13 cellular contexts compared by ENCODE assay signal in genomic region chr2:43032248-43032893, GRCh38.
A peak's percentile ranks its signal among the peaks of the same experiment; 100 is the strongest.
DNase-seq lines count a peak whose midpoint lies in the region; ATAC-seq and TF ChIP-seq lines count a peak whose summit lies in the region.
"Had no signal": no experiment of that assay in that cellular context is flagged by ENCODE, and none has a peak within 500 bp of the region (broad histone marks: within the 10 kb centered on the region; RNA-seq: fewer than 3 reads in every experiment).

No MANE protein-coding gene starts in this region.

- no peak for ATAC-seq in T-helper 17 cell
- no peak for ATAC-seq in GM21381 (IDR thresholded peaks at IDR 0.05; ENCODE audit: unreplicated experiment)
- no peak for ATAC-seq in GM18868 (IDR thresholded peaks at IDR 0.05; ENCODE audit: unreplicated experiment)
- ATAC-seq: stimulated activated memory B cell treated with anti-CD40 and anti-IgM and Interleukin-4, amounts not matched to agents 10 μg/mL and 1 μg/mL and 100 μg/mL, for 72 hours had no signal

- H3K27me3 Mint-ChIP-seq in T-helper 17 cell: peaks cover 4% of the 10 kb centered on the region

- H3K27me3 ChIP-seq in fibroblast of lung (ENCODE audit: control insufficient read depth, insufficient read depth, low read length) (no peaks in the 10 kb centered on the region), mucosa of rectum (ENCODE audit: control insufficient read depth in 2 of 2, insufficient read depth in 2 of 2, low read length in 2 of 2) (no peaks in the 10 kb centered on the region), tibial nerve (no peaks in the 10 kb centered on the region)

- H3K4me3 ChIP-seq in fibroblast of lung (replicated peaks in 1 of 4; ENCODE audit: control extremely low read depth in 1 of 4, insufficient read depth in 1 of 4, low read depth in 3 of 4, low read length in 4 of 4) (no peak overlapping the region), mucosa of rectum (ENCODE audit: low read length in 2 of 2) (peak overlapping the region; percentile 11 to 17), tibial nerve (no peak overlapping the region)
- H3K4me3 ChIP-seq: smooth muscle cell had no signal

- H3K9me3 ChIP-seq in T-helper 17 cell (ENCODE audit: control insufficient read depth, low read length, poor library complexity, severe bottlenecking) (no peaks in the 10 kb centered on the region), fibroblast of lung (ENCODE audit: control insufficient read depth, insufficient read depth, low read depth, low read length) (no peaks in the 10 kb centered on the region), mucosa of rectum (ENCODE audit: control insufficient read depth in 2 of 2, low read length in 2 of 2) (no peaks in the 10 kb centered on the region), tibial nerve (no peaks in the 10 kb centered on the region)

- H3K4me1 Mint-ChIP-seq in T-helper 17 cell: peaks cover 16% of the 10 kb centered on the region
- H3K4me1 Mint-ChIP-seq: stimulated activated memory B cell treated with anti-CD40 and anti-IgM and Interleukin-4, amounts not matched to agents 10 μg/mL and 1 μg/mL and 100 μg/mL, for 72 hours had no signal

- peaks cover 3% of the 10 kb centered on the region for H3K4me1 ChIP-seq in fibroblast of lung (ENCODE audit: control insufficient read depth, extremely low read depth, insufficient read depth, low read length)
- peaks cover 28 to 40% of the 10 kb centered on the region in 2 donors for H3K4me1 ChIP-seq in mucosa of rectum (ENCODE audit: control insufficient read depth in 2 of 2, insufficient read depth in 2 of 2, low read length in 2 of 2)
- H3K4me1 ChIP-seq in tibial nerve: peaks cover 7 to 31% (median 10%) of the 10 kb centered on the region in 4 donors

- no peak overlapping the region for H3K4me3 Mint-ChIP-seq in T-helper 17 cell
- H3K4me3 Mint-ChIP-seq: stimulated activated memory B cell treated with anti-CD40 and anti-IgM and Interleukin-4, amounts not matched to agents 10 μg/mL and 1 μg/mL and 100 μg/mL, for 72 hours had no signal

- peaks cover 2% of the 10 kb centered on the region for H3K36me3 Mint-ChIP-seq in T-helper 17 cell (ENCODE audit: low read depth)
- H3K36me3 Mint-ChIP-seq: stimulated activated memory B cell treated with anti-CD40 and anti-IgM and Interleukin-4, amounts not matched to agents 10 μg/mL and 1 μg/mL and 100 μg/mL, for 72 hours had no signal

- DNase-seq in T-helper 17 cell: no peak
- peak in 1 of 2 donors; percentile 63 for DNase-seq in fibroblast of lung (ENCODE audit: low read depth in 2 of 2)
- peak; percentile 59 to 66 for DNase-seq in tibial nerve (ENCODE audit: low spot score in 2 of 2)
- DNase-seq in NCI-H226: no peak
- no peak for DNase-seq in Ammon's horn (ENCODE audit: low spot score)
- DNase-seq: central memory CD4-positive, alpha-beta T cell; NCI-H2171; SW 1271 had no signal

- H3K79me2 ChIP-seq in fibroblast of lung (ENCODE audit: control insufficient read depth, insufficient read depth, low read length): no peaks in the 10 kb centered on the region

- no peak for TF ChIP-seq CTCF in fibroblast of lung (conservative IDR thresholded peaks at IDR 0.05 in 1 of 2, IDR thresholded peaks at IDR 0.05 in 1 of 2; ENCODE audit: low read depth in 1 of 2, low read length in 2 of 2)
- no peak for TF ChIP-seq CTCF in tibial nerve (IDR thresholded peaks at IDR 0.05)

- no peak for TF ChIP-seq POLR2A in tibial nerve (IDR thresholded peaks at IDR 0.05)

- no peak overlapping the region for H3K4me2 ChIP-seq in fibroblast of lung (ENCODE audit: extremely low read depth, insufficient read depth, low read length)
- H3K4me2 ChIP-seq: smooth muscle cell had no signal

- H3K9ac ChIP-seq in fibroblast of lung (ENCODE audit: insufficient read depth, low read length) (no peak overlapping the region), mucosa of rectum (ENCODE audit: low read depth in 1 of 2, low read length in 2 of 2) (peak overlapping the region; percentile 52 to 70)

- peak overlapping the region; percentile 83 for H2AFZ ChIP-seq in fibroblast of lung (ENCODE audit: low read length)

- H3K27ac Mint-ChIP-seq in T-helper 17 cell: peak overlapping the region; percentile 68
- H3K27ac Mint-ChIP-seq: stimulated activated memory B cell treated with anti-CD40 and anti-IgM and Interleukin-4, amounts not matched to agents 10 μg/mL and 1 μg/mL and 100 μg/mL, for 72 hours had no signal

- H3K27ac ChIP-seq in fibroblast of lung (ENCODE audit: insufficient read depth, low read length) (no peak overlapping the region), mucosa of rectum (ENCODE audit: low read depth in 2 of 2, low read length in 2 of 2) (peak overlapping the region; percentile 95 to 97), tibial nerve (peak overlapping the region; percentile 63 to 85 (median 76))

- 33 to 37% methylated on average over 14 of the region's 14 CpGs for WGBS in tibial nerve, 2 donors

- H4K20me1 ChIP-seq in fibroblast of lung (ENCODE audit: control insufficient read depth, extremely low read depth, insufficient read depth, low read length): no peaks in the 10 kb centered on the region

- H3K36me3 ChIP-seq in fibroblast of lung (ENCODE audit: control insufficient read depth, insufficient read depth, low read length) (no peaks in the 10 kb centered on the region), mucosa of rectum (ENCODE audit: control insufficient read depth in 2 of 2, insufficient read depth in 2 of 2, low read length in 2 of 2) (no peaks in the 10 kb centered on the region), tibial nerve (no peaks in the 10 kb centered on the region)

- peak; percentile 66 to 73 for TF ChIP-seq EP300 in tibial nerve (IDR thresholded peaks at IDR 0.05)

Comparison
In these comparisons a context has a peak if more than half of its experiments do, and no peak if none do; other contexts are left out.
1. DNase-seq: peak in tibial nerve (2 of 2); none in T-helper 17 cell (0 of 3), NCI-H226 (single experiment) and Ammon's horn (single experiment).
2. H3K4me3 ChIP-seq: peak in mucosa of rectum (2 of 2); none in fibroblast of lung (0 of 4) and tibial nerve (0 of 4).